8 cellular contexts compared by ENCODE assay signal in genomic region chr5:64766934-64767333, GRCh38. TPM values are rescaled to one million over a fixed set of nuclear protein-coding genes. Genes with fewer than 3 reads are reported as not detected.
DNase-seq lines count a peak whose midpoint lies in the region; ATAC-seq and TF ChIP-seq lines count a peak whose summit lies in the region.

No MANE protein-coding gene starts in this region.

- H3K27me3 ChIP-seq in BLaER1 treated with 17β-estradiol and CSF1 and Interleukin-3, amounts not matched to agents 10 nM and 100 nM: no peaks in the 10 kb centered on the region
- H3K27me3 ChIP-seq in mammary epithelial cell (ENCODE audit: insufficient read depth, low read length): no peaks in the 10 kb centered on the region

- H3K27ac Mint-ChIP-seq in natural killer cell: peak overlapping the region in 1 of 2 donors; percentile 95

- peaks cover 38 to 52% of the 10 kb centered on the region in 2 donors for H3K4me1 Mint-ChIP-seq in natural killer cell

- dilution Hi-C loops in mammary epithelial cell (cut with HindIII; ENCODE audit: low sequenced_read_pairs): loop anchor here (10.0 kb wide), 1 partner anchor 132 kb away; no protein-coding TSS in a partner anchor

- H3K27ac ChIP-seq in BLaER1 treated with 17β-estradiol and CSF1 and Interleukin-3, amounts not matched to agents 10 nM and 100 nM: peak overlapping the region in 3 of 11 experiments; percentile 94 to 97 (median 96); a peak in 2 of 22 replicates
- H3K27ac ChIP-seq in mammary epithelial cell (ENCODE audit: insufficient read depth, low read depth, low read length): peak overlapping the region; percentile 96

- no peak for TF ChIP-seq CTCF in mammary epithelial cell (conservative IDR thresholded peaks at IDR 0.05 in 1 of 2, IDR thresholded peaks at IDR 0.05 in 1 of 2; ENCODE audit: extremely low read depth in 1 of 2, insufficient read depth in 1 of 2, low read depth in 1 of 2, low read length in 2 of 2)
- no peak for TF ChIP-seq CTCF in natural killer cell (IDR thresholded peaks at IDR 0.05)

- peak overlapping the region; percentile 35 for H3K4me3 Mint-ChIP-seq in natural killer cell

- peak overlapping the region; percentile 73 to 97 (median 89) for H3K4me2 ChIP-seq in BLaER1 treated with 17β-estradiol and CSF1 and Interleukin-3, amounts not matched to agents 10 nM and 100 nM
- peak overlapping the region; percentile 85 for H3K4me2 ChIP-seq in mammary epithelial cell (ENCODE audit: insufficient read depth, low read depth, low read length)

- H3K4me1 ChIP-seq in BLaER1 treated with 17β-estradiol and CSF1 and Interleukin-3, amounts not matched to agents 10 nM and 100 nM: peaks cover 32 to 49% (median 40%) of the 10 kb centered on the region in 10 experiments
- peaks cover 40% of the 10 kb centered on the region for H3K4me1 ChIP-seq in mammary epithelial cell (ENCODE audit: insufficient read depth, low read length)

- H3K36me3 ChIP-seq in BLaER1 treated with 17β-estradiol and CSF1 and Interleukin-3, amounts not matched to agents 10 nM and 100 nM: peaks cover 32 to 48% (median 39%) of the 10 kb centered on the region in 11 experiments
- H3K36me3 ChIP-seq in mammary epithelial cell (ENCODE audit: insufficient read depth, low read length): peaks cover 2% of the 10 kb centered on the region

- peak; percentile 37 for DNase-seq in KBM-7
- DNase-seq in mammary epithelial cell: no peak
- no peak for DNase-seq in natural killer cell
- no peak for DNase-seq in DMS53 (lab: John Stamatoyannopoulos, UW)
- DNase-seq in globus pallidus (ENCODE audit: low spot score): no peak
- no peak for DNase-seq in DMS 273 (lab: John Stamatoyannopoulos, UW; ENCODE audit: unreplicated experiment)

- no peaks in the 10 kb centered on the region for H3K36me3 Mint-ChIP-seq in natural killer cell

- H3K9me3 ChIP-seq in BLaER1 treated with 17β-estradiol and CSF1 and Interleukin-3, amounts not matched to agents 10 nM and 100 nM (replicated peaks in 1 of 11): no peaks in the 10 kb centered on the region
- no peaks in the 10 kb centered on the region for H3K9me3 ChIP-seq in mammary epithelial cell (replicated peaks; ENCODE audit: insufficient read depth, low read length)

- ATAC-seq in natural killer cell (no peak), GM21737 (IDR thresholded peaks at IDR 0.05; ENCODE audit: unreplicated experiment) (no peak)

- CTCF ChIA-PET in mammary epithelial cell (lab: Charles Lee; ENCODE audit: low non-redundant PET): no interaction called here

- peaks cover 90% of the 10 kb centered on the region for H3K79me2 ChIP-seq in mammary epithelial cell (ENCODE audit: insufficient read depth, low read length)

- H3K27me3 Mint-ChIP-seq in natural killer cell (ENCODE audit: low read depth in 2 of 2): no peaks in the 10 kb centered on the region

- peaks cover 21 to 52% (median 45%) of the 10 kb centered on the region in 11 experiments; a peak in 19 of 22 replicates for H4K20me1 ChIP-seq in BLaER1 treated with 17β-estradiol and CSF1 and Interleukin-3, amounts not matched to agents 10 nM and 100 nM
- H4K20me1 ChIP-seq in mammary epithelial cell (ENCODE audit: insufficient read depth, low read length): no peaks in the 10 kb centered on the region

- peak overlapping the region; percentile 88 to 96 (median 93); a peak in 16 of 22 replicates for H3K9ac ChIP-seq in BLaER1 treated with 17β-estradiol and CSF1 and Interleukin-3, amounts not matched to agents 10 nM and 100 nM
- H3K9ac ChIP-seq in mammary epithelial cell (ENCODE audit: insufficient read depth, low read length): peak overlapping the region; percentile 99

- no peak overlapping the region for H2AFZ ChIP-seq in mammary epithelial cell (ENCODE audit: low read depth, low read length)

- peak overlapping the region; percentile 76 to 99 (median 92) for H3K4me3 ChIP-seq in BLaER1 treated with 17β-estradiol and CSF1 and Interleukin-3, amounts not matched to agents 10 nM and 100 nM
- peak overlapping the region; percentile 82 to 89 (median 86) for H3K4me3 ChIP-seq in mammary epithelial cell (replicated peaks in 1 of 3; ENCODE audit: insufficient read depth in 1 of 3, low read depth in 2 of 3, low read length in 3 of 3)

- in situ Hi-C loops in KBM-7 (cut with MboI; ENCODE audit: low pct_unique_long_range_greater_than_20kb, low sequenced_read_pairs): no loop called here
- in situ Hi-C loops in mammary epithelial cell (cut with MboI; ENCODE audit: low sequenced_read_pairs in 2 of 2): loop anchor here in 1 of 2 donors (10.0 kb wide), 1 partner anchor 132 kb away; no protein-coding TSS in a partner anchor

- H3K9me3 Mint-ChIP-seq in natural killer cell: no peaks in the 10 kb centered on the region

- BruUV-seq in mammary epithelial cell (replicated peaks; lab: Mats Ljungman, UMichigan): no TSS peak

- intact Hi-C loops in mammary epithelial cell (cut with micrococcal nuclease) (loop anchor here (5.0 to 10.0 kb wide), 2 partner anchors 130 to 452 kb away; no protein-coding TSS in a partner anchor), natural killer cell (cut with micrococcal nuclease) (loop anchor here (5.0 kb wide), 2 partner anchors 270 to 795 kb away; partner anchors contain the start of genes CENPK and PPWD1)

- WGBS in mammary epithelial cell (ENCODE audit: low coverage, missing lambda C conversion rate): 91% methylated on average over 2 of the region's 2 CpGs

RNA-seq across cellular contexts. Expression of gene SREK1IP1, which starts 1.6 kb away (rescaled TPM):
- total RNA-seq in mammary epithelial cell (10 to 100 TPM; 14.5 to 41.5 TPM), natural killer cell (10 to 100 TPM; 20.2 to 28.0 (median 24.4) TPM)
- 6.9 TPM for polyA plus RNA-seq in mammary epithelial cell
- polyA minus RNA-seq in mammary epithelial cell: 11.1 TPM

RNA-seq across cellular contexts. Expression of gene CWC27, which starts 1.8 kb away (rescaled TPM):
- total RNA-seq in mammary epithelial cell (10 to 100 TPM; 12.5 to 26.4 TPM), natural killer cell (10 to 100 TPM; 21.6 to 26.3 (median 25.7) TPM)
- polyA plus RNA-seq in mammary epithelial cell: 12.2 TPM
- polyA minus RNA-seq in mammary epithelial cell: 7.4 TPM
